In the genomic region with DNA sequence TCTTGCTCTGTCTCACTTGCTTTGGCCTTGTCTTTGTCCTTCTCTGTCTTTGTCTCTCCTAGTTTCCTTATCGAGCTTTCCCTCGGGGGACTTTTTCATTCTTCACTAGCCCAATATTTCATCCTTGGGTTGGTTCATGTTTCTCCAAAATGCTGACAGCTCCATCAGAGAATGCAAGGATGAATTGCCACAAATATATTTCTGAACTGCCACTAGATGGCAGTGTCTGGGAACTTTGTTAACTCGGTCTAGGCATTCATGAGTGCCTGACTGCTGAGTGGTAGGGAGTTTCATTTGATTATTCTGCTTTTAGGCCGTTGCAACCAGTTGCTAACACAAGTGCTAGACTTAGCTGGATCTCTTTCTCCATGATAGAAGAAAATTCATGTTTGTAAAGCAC, we compare ENCODE assay signal across 8 cellular contexts.
DNase-seq lines count a peak whose midpoint lies in the region; ATAC-seq and TF ChIP-seq lines count a peak whose summit lies in the region.

No MANE protein-coding gene starts in this region.

- TF ChIP-seq CTCF in colonic mucosa (IDR thresholded peaks at IDR 0.05) (peak; percentile 63), right lobe of liver (IDR thresholded peaks at IDR 0.05) (peak; percentile 69 to 78 (median 74)), vagina (IDR thresholded peaks at IDR 0.05) (peak in 2 of 3 experiments; percentile 41 to 59)

- H3K4me1 ChIP-seq in NT2/D1 (ENCODE audit: insufficient read depth, insufficient read length) (no peaks in the 10 kb centered on the region), colonic mucosa (no peaks in the 10 kb centered on the region), right lobe of liver (no peaks in the 10 kb centered on the region), vagina (no peaks in the 10 kb centered on the region)

- no peaks in the 10 kb centered on the region for H3K36me3 ChIP-seq in NT2/D1 (ENCODE audit: insufficient read depth, insufficient read length, low read length)
- no peaks in the 10 kb centered on the region for H3K36me3 ChIP-seq in colonic mucosa
- H3K36me3 ChIP-seq in right lobe of liver, result no peaks in the 10 kb centered on the region
- H3K36me3 ChIP-seq in vagina, result no peaks in the 10 kb centered on the region

- H3K9me3 ChIP-seq in NT2/D1 (ENCODE audit: insufficient read depth, low read length) (no peaks in the 10 kb centered on the region), colonic mucosa (no peaks in the 10 kb centered on the region), right lobe of liver (no peaks in the 10 kb centered on the region), vagina (no peaks in the 10 kb centered on the region)

- no peak for TF ChIP-seq POLR2A in right lobe of liver (IDR thresholded peaks at IDR 0.05)
- no peak for TF ChIP-seq POLR2A in vagina (IDR thresholded peaks at IDR 0.05)
- TF ChIP-seq POLR2A in erythroblast (IDR thresholded peaks at IDR 0.05; ENCODE audit: low read length), result no peak

- H3K4me3 ChIP-seq in NT2/D1 (ENCODE audit: insufficient read length, low read depth) (no peak overlapping the region), colonic mucosa (no peak overlapping the region), right lobe of liver (no peak overlapping the region), vagina (no peak overlapping the region)

- no peak overlapping the region for H3K9ac ChIP-seq in NT2/D1 (ENCODE audit: insufficient read length, low read depth)
- H3K9ac ChIP-seq in colonic mucosa (ENCODE audit: low read depth in 2 of 2, low read length in 2 of 2), result no peak overlapping the region

- peak; percentile 58 for DNase-seq in D341Med (ENCODE audit: low spot score)
- peak; percentile 3 for DNase-seq in NT2/D1 (ENCODE audit: low read depth, low spot score)
- peak; percentile 24 for DNase-seq in colonic mucosa
- peak in 1 of 3 donors; percentile 40 for DNase-seq in right lobe of liver
- DNase-seq in vagina (ENCODE audit: extremely low spot score in 2 of 2), result no peak
- no peak for DNase-seq in erythroblast (lab: John Stamatoyannopoulos, UW)
- DNase-seq in effector CD8-positive, alpha-beta T cell (lab: John Stamatoyannopoulos, UW), result no peak

- ATAC-seq in GM21526 (IDR thresholded peaks at IDR 0.05; ENCODE audit: low FRiP score, unreplicated experiment) (peak; percentile 72), right lobe of liver (peak; percentile 85 to 94 (median 92))

- no peak overlapping the region for H3K27ac ChIP-seq in colonic mucosa
- H3K27ac ChIP-seq in right lobe of liver, result no peak overlapping the region
- no peak overlapping the region for H3K27ac ChIP-seq in vagina

- intact Hi-C loops in colonic mucosa (cut with DNase I) (loop anchor here (5.0 to 10.0 kb wide), 2 partner anchors 222 to 320 kb away; no protein-coding TSS in a partner anchor), right lobe of liver (cut with DNase I) (loop anchor here in 1 of 2 donors (10.0 kb wide), 1 partner anchor 322 kb away; no protein-coding TSS in a partner anchor), vagina (cut with DNase I) (no loop called here)

- no peaks in the 10 kb centered on the region for H3K27me3 ChIP-seq in NT2/D1 (ENCODE audit: insufficient read depth, insufficient read length)
- no peaks in the 10 kb centered on the region for H3K27me3 ChIP-seq in colonic mucosa
- H3K27me3 ChIP-seq in right lobe of liver, result no peaks in the 10 kb centered on the region
- no peaks in the 10 kb centered on the region for H3K27me3 ChIP-seq in vagina

- 1% methylated on average over 4 of the region's 4 CpGs for WGBS in right lobe of liver (ENCODE audit: insufficient coverage, low coverage, low lambda C conversion rate, missing lambda C conversion rate)

Comparison
In these comparisons a context has a peak if more than half of its experiments do, and no peak if none do; other contexts are left out.
1. DNase-seq: peak in D341Med (single experiment), NT2/D1 (single experiment) and colonic mucosa (single experiment); none in vagina (0 of 2), erythroblast (0 of 2) and effector CD8-positive, alpha-beta T cell (single experiment).
2. Peak in every context shown above with its lines, with median percentiles within 50 percentile points of each other: CTCF ChIP-seq.